29 cellular contexts compared by ENCODE assay signal in the genomic region with DNA sequence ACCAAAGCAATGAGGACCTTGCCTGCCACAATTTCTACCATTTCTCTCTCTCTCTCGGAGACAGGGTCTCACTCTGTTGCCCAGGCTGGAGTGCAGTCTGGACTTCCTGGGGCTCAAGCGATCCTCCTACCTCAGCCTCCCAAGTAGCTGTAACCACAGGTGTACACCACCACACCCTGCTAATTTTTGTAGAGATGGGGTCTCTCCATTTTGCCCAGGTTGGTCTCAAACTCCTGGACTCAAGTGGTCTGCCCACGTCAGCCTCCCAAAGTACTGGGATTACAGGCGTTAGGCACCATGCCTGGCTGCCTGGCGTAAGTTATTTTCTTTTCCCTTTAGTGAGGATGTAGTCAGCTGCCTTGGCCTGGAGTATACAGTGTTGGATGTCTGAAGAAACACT.
"Had no signal": no experiment of that assay in that cellular context is flagged by ENCODE, and none has a peak within 500 bp of the region (broad histone marks: within the 10 kb centered on the region; RNA-seq: fewer than 3 reads in every experiment).

No MANE protein-coding gene starts in this region.

- H3K4me2 ChIP-seq: smooth muscle cell had no signal

- H3K4me1 ChIP-seq: parathyroid adenoma, psoas muscle, spleen, testis, tibial artery, transverse colon, upper lobe of left lung had no signal

- H3K79me2 ChIP-seq: parathyroid adenoma had no signal

- H3K9me3 ChIP-seq: ovary, psoas muscle, spleen, suprapubic skin, testis, tibial artery, transverse colon, upper lobe of left lung had no signal

- H3K4me3 ChIP-seq: ovary, psoas muscle, skin epidermis, smooth muscle cell, spleen, suprapubic skin, testis, tibial artery, transverse colon, upper lobe of left lung had no signal

- H3K27ac ChIP-seq: ovary, parathyroid adenoma, psoas muscle, skin epidermis, suprapubic skin, testis, tibial artery, transverse colon, upper lobe of left lung had no signal

- H3K9ac ChIP-seq: parathyroid adenoma had no signal

- DNase-seq: naive B cell; naive thymus-derived CD8-positive, alpha-beta T cell; nephron progenitor cell; occipital lobe; ovary; posterior cingulate gyrus; psoas muscle; right cardiac atrium; spleen; stimulated activated CD4-positive, alpha-beta T cell treated with anti-CD3 and anti-CD28 coated beads, Interleukin-12 subunit alpha, Interleukin-12 subunit beta, amount 100 ng/mL, for 4 hours; stimulated activated CD4-positive, alpha-beta T cell treated with anti-CD3 and anti-CD28 coated beads, Interleukin-1b, Interleukin-23, amount 100 ng/mL, for 48 hours; stimulated activated CD4-positive, alpha-beta T cell treated with anti-CD3 and anti-CD28 coated beads, Interleukin-4, amount 100 ng/mL, for 1 hour; stimulated activated CD4-positive, alpha-beta T cell treated with anti-CD3 and anti-CD28 coated beads, Interleukin-4, amount 100 ng/mL, for 4 hours; stimulated activated CD8-positive, alpha-beta memory T cell treated with anti-CD3 and anti-CD28 coated beads, Interleukin-4, amount 100 ng/mL, for 48 hours; stimulated activated naive CD4-positive, alpha-beta T cell; stimulated activated naive CD8-positive, alpha-beta T cell treated with anti-CD3 and anti-CD28 coated beads, Interleukin-15, amount 100 ng/mL, for 72 hours; stimulated activated naive CD8-positive, alpha-beta T cell treated with anti-CD3 and anti-CD28 coated beads, Interleukin-15, Interleukin-2, amounts not matched to agents 100 U/mL and 50 U/mL, for 24 hours; substantia nigra; testis; tibial artery; transverse colon; upper lobe of left lung had no signal

- H3K36me3 ChIP-seq: ovary, spleen, suprapubic skin, tibial artery, transverse colon, upper lobe of left lung had no signal

- FAIRE-seq: urothelium cell line had no signal

- H2AFZ ChIP-seq: parathyroid adenoma had no signal

- H3K27me3 ChIP-seq: ovary, spleen, suprapubic skin, testis, transverse colon, upper lobe of left lung had no signal

- ATAC-seq: naive thymus-derived CD8-positive, alpha-beta T cell; psoas muscle; right cardiac atrium; sciatic nerve; stimulated activated memory B cell treated with anti-CD40 and anti-IgM and Interleukin-4, amounts not matched to agents 10 μg/mL and 1 μg/mL and 100 μg/mL, for 72 hours; stimulated activated naive CD8-positive, alpha-beta T cell treated with anti-CD3 and anti-CD28 coated beads, Interleukin-15, amount 100 ng/mL, for 72 hours; stimulated activated naive CD8-positive, alpha-beta T cell treated with anti-CD3 and anti-CD28 coated beads, Interleukin-15, Interleukin-2, amounts not matched to agents 100 U/mL and 50 U/mL, for 24 hours had no signal
